Comparison of ENCODE assay signal across 8 cellular contexts in the genomic region with DNA sequence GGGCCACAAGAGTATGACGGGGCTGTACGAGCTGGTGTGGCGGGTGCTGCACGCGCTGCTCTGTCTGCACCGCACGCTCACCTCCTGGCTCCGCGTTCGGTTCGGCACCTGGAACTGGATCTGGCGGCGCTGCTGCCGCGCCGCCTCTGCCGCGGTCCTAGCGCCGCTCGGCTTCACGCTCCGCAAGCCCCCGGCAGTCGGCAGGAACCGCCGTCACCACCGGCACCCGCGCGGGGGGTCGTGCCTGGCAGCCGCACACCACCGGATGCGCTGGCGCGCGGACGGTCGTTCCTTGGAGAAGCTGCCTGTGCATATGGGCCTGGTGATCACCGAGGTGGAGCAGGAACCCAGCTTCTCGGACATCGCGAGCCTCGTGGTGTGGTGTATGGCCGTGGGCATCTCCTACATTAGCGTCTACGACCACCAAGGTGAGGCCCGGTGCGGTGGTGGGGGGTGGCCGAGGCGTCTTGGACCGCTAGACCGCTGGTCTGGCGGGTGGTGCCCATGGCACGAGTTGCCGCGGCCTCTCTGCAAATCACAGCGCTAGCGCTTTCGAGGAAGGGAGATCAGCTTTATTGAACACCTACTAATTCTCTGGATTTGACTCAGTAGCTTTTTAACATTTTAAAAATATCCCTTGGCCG. TPM values are rescaled to one million over a fixed set of nuclear protein-coding genes. Genes with fewer than 3 reads are reported as not detected.
DNase-seq lines count a peak whose midpoint lies in the region; ATAC-seq and TF ChIP-seq lines count a peak whose summit lies in the region.
"Not testable (repeated sequence)": the region's sequence is repeated elsewhere in the genome, so short reads cannot be mapped to it uniquely, and the experiment has no call there.

No MANE protein-coding gene starts in this region.

- peaks cover 54% of the 10 kb centered on the region for H3K4me1 Mint-ChIP-seq in activated naive CD8-positive, alpha-beta T cell (ENCODE audit: low read depth)
- peaks cover 32% of the 10 kb centered on the region for H3K4me1 Mint-ChIP-seq in mesothelial cell of epicardium

- not testable (repeated sequence) for H3K36me3 ChIP-seq in Peyer's patch

- H3K9me3 Mint-ChIP-seq in activated naive CD8-positive, alpha-beta T cell (ENCODE audit: low read depth); mesothelial cell of epicardium: not testable (repeated sequence)

- not testable (repeated sequence) for H3K27me3 Mint-ChIP-seq in activated naive CD8-positive, alpha-beta T cell; mesothelial cell of epicardium (ENCODE audit: low read depth)

- H3K4me1 ChIP-seq in Peyer's patch: peaks cover 2 to 24% (median 9%) of the 10 kb centered on the region in 4 donors

- H3K36me3 Mint-ChIP-seq in activated naive CD8-positive, alpha-beta T cell: peaks cover 31% of the 10 kb centered on the region
- H3K36me3 Mint-ChIP-seq in mesothelial cell of epicardium: not testable (repeated sequence)

- peak overlapping the region; percentile 95 for H3K4me3 Mint-ChIP-seq in activated naive CD8-positive, alpha-beta T cell
- H3K4me3 Mint-ChIP-seq in mesothelial cell of epicardium: peak overlapping the region; percentile 93

- peak overlapping the region; percentile 98 for H3K27ac Mint-ChIP-seq in activated naive CD8-positive, alpha-beta T cell
- peak overlapping the region; percentile 93 for H3K27ac Mint-ChIP-seq in mesothelial cell of epicardium

- ATAC-seq in GM21390 (IDR thresholded peaks at IDR 0.05; ENCODE audit: unreplicated experiment) (peak; percentile 26), HG03135 (IDR thresholded peaks at IDR 0.05; ENCODE audit: unreplicated experiment) (peak; percentile 33)

- H3K4me3 ChIP-seq in Peyer's patch (peak overlapping the region; percentile 62 to 74 (median 65)), fibroblast of pulmonary artery (replicated peaks; ENCODE audit: low read depth, low read length) (peak overlapping the region; percentile 68)

- DNase-seq in D341Med (ENCODE audit: low spot score): peak; percentile 37
- peak in 1 of 3 donors; percentile 51 for DNase-seq in Peyer's patch
- DNase-seq in fibroblast of pulmonary artery (ENCODE audit: low read depth): not testable (repeated sequence)
- DNase-seq in mesothelial cell of epicardium (ENCODE audit: low spot score in 2 of 2, unreplicated experiment in 2 of 2): peak in 1 of 2 experiments; percentile 43
- peak; percentile 7 for DNase-seq in stimulated activated CD4-positive, alpha-beta T cell treated with anti-CD3 and anti-CD28 coated beads, Interleukin-4, amount 100 ng/mL, for 1 hour

- not testable (repeated sequence) for TF ChIP-seq POLR2A in Peyer's patch (IDR thresholded peaks at IDR 0.05)

- not testable (repeated sequence) for H3K27me3 ChIP-seq in Peyer's patch

- peak overlapping the region; percentile 77 to 84 (median 78) for H3K27ac ChIP-seq in Peyer's patch

- H3K9me3 ChIP-seq in Peyer's patch: not testable (repeated sequence)

- TF ChIP-seq CTCF in Peyer's patch (IDR thresholded peaks at IDR 0.05); fibroblast of pulmonary artery (IDR thresholded peaks at IDR 0.05; ENCODE audit: low read length, missing control alignments); mesothelial cell of epicardium (IDR thresholded peaks at IDR 0.05; ENCODE audit: unreplicated experiment): not testable (repeated sequence)

RNA-seq across cellular contexts. Expression of a gene that starts 0.5 kb away (rescaled TPM):
- 10 to 100 TPM; 13.1 to 19.0 (median 17.1) TPM for total RNA-seq in Peyer's patch
- total RNA-seq in mesothelial cell of epicardium: 30.2 to 31.3 TPM (median 30.3 TPM) in 3 replicates
